In the genomic region with DNA sequence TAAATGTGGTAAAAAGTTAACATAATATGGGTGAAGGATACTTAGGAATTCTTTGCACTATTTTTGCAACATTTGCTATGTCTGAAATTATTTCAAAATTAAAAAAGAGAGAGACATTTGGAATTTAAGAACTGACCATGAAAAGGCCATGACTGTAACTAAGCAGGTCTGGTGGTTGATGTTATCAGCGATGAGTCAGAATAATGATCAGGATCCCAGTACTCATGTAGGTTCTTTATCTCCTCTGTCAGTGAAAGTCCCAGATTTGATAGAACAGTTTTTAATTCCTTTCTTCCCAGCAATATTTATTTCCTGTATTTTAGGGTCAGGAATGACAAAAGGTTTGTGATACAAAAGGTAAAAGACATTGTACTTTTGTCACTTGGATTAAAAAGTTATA, we compare ENCODE assay signal across 13 cellular contexts.
"Had no signal": no experiment of that assay in that cellular context is flagged by ENCODE, and none has a peak within 500 bp of the region (broad histone marks: within the 10 kb centered on the region; RNA-seq: fewer than 3 reads in every experiment).

No MANE protein-coding gene starts in this region.

- H3K9me3 ChIP-seq: esophagus squamous epithelium, stomach had no signal

- H3K27me3 ChIP-seq: hepatocyte, neural progenitor cell, stomach had no signal

- H3K9ac ChIP-seq: neural progenitor cell, parathyroid adenoma had no signal

- H3K4me1 ChIP-seq: esophagus squamous epithelium, parathyroid adenoma, stomach had no signal

- H3K36me3 ChIP-seq: esophagus squamous epithelium, neural progenitor cell, stomach had no signal

- H3K4me2 ChIP-seq: hepatocyte, neural progenitor cell had no signal

- DNase-seq: activated CD4-positive, alpha-beta memory T cell treated with anti-CD3 and anti-CD28 coated beads for 36 hours; activated CD4-positive, alpha-beta T cell treated with anti-CD3 and anti-CD28 coated beads for 1 hour; activated naive CD4-positive, alpha-beta T cell; esophagus squamous epithelium; kidney glomerular epithelial cell; retina; stomach; SW 1271 had no signal

- H3K4me3 ChIP-seq: esophagus squamous epithelium, hepatocyte, neural progenitor cell, skin epidermis, stomach had no signal

- H3K27ac ChIP-seq: esophagus squamous epithelium, hepatocyte, neural progenitor cell, parathyroid adenoma, skin epidermis, stomach had no signal

- H2AFZ ChIP-seq: hepatocyte, neural progenitor cell, parathyroid adenoma had no signal

- FAIRE-seq: urothelium cell line had no signal

- H3K79me2 ChIP-seq: hepatocyte, parathyroid adenoma had no signal
